30 cellular contexts compared by ENCODE assay signal in genomic region chr10:93425861-93426260, GRCh38. TPM values are rescaled to one million over a fixed set of nuclear protein-coding genes. Genes with fewer than 3 reads are reported as not detected.
A peak's percentile ranks its signal among the peaks of the same experiment; 100 is the strongest.
DNase-seq lines count a peak whose midpoint lies in the region; TF ChIP-seq lines count a peak whose summit lies in the region.
"Had no signal": no experiment of that assay in that cellular context is flagged by ENCODE, and none has a peak within 500 bp of the region (broad histone marks: within the 10 kb centered on the region; RNA-seq: fewer than 3 reads in every experiment).

No MANE protein-coding gene starts in this region.

- H2AFZ ChIP-seq in mammary epithelial cell (ENCODE audit: low read depth, low read length) (no peak overlapping the region), neuronal stem cell (ENCODE audit: low read length) (no peak overlapping the region)

- in situ Hi-C loops in mammary epithelial cell (cut with MboI; ENCODE audit: low sequenced_read_pairs in 2 of 2): no loop called here

- peak overlapping the region; percentile 68 for H3K4ac ChIP-seq in neuronal stem cell (ENCODE audit: low read length)

- peak overlapping the region; percentile 99 for H2AK5ac ChIP-seq in neuronal stem cell (ENCODE audit: low read depth, low read length)

- no peaks in the 10 kb centered on the region for H3K79me1 ChIP-seq in neuronal stem cell (ENCODE audit: low read depth, low read length)

- no peak overlapping the region for H3K14ac ChIP-seq in neuronal stem cell (ENCODE audit: low read length)

- H3K27ac Mint-ChIP-seq in MCF 10A (ENCODE audit: low read depth, unreplicated experiment): peak overlapping the region; percentile 74
- no peak overlapping the region for H3K27ac Mint-ChIP-seq in activated naive CD4-positive, alpha-beta T cell treated with anti-CD3 and anti-CD28 coated beads for 36 hours
- H3K27ac Mint-ChIP-seq: activated CD4-positive, alpha-beta T cell treated with anti-CD3 and anti-CD28 coated beads, Interleukin-2, amount 10 ng/mL, durations not matched to agents 24 days and 14 days; activated naive CD8-positive, alpha-beta T cell; CD8-positive, alpha-beta T cell; immature natural killer cell had no signal

- H3K4me3 ChIP-seq in mammary epithelial cell (replicated peaks in 1 of 3; ENCODE audit: insufficient read depth in 1 of 3, low read depth in 2 of 3, low read length in 3 of 3) (no peak overlapping the region), neuronal stem cell (ENCODE audit: low read length in 2 of 2) (no peak overlapping the region)
- H3K4me3 ChIP-seq: Peyer's patch, upper lobe of left lung had no signal

- H3K36me3 ChIP-seq in mammary epithelial cell (ENCODE audit: insufficient read depth, low read length): peaks cover 7% of the 10 kb centered on the region
- peaks cover 2 to 5% of the 10 kb centered on the region in 2 donors for H3K36me3 ChIP-seq in neuronal stem cell (replicated peaks in 1 of 2; ENCODE audit: control insufficient read depth in 2 of 2, insufficient read depth in 2 of 2, low read length in 2 of 2)
- H3K36me3 ChIP-seq: Peyer's patch, WERI-Rb-1 had no signal

- H2BK5ac ChIP-seq in neuronal stem cell (ENCODE audit: low read length): no peak overlapping the region

- H3K4me2 ChIP-seq in mammary epithelial cell (ENCODE audit: insufficient read depth, low read depth, low read length): no peak overlapping the region
- no peak overlapping the region for H3K4me2 ChIP-seq in neuronal stem cell (ENCODE audit: insufficient read depth, low read length, poor library complexity, severe bottlenecking)

- H3K4me1 ChIP-seq in mammary epithelial cell (ENCODE audit: insufficient read depth, low read length): peaks cover 11% of the 10 kb centered on the region
- H3K4me1 ChIP-seq in neuronal stem cell (ENCODE audit: control insufficient read depth in 2 of 2, insufficient read depth in 1 of 2, low read depth in 1 of 2, low read length in 2 of 2): peaks cover 15 to 22% of the 10 kb centered on the region in 2 donors

- H3K9me3 ChIP-seq in mammary epithelial cell (replicated peaks; ENCODE audit: insufficient read depth, low read length): no peaks in the 10 kb centered on the region
- peaks cover 0 to 6% of the 10 kb centered on the region in 2 donors for H3K9me3 ChIP-seq in neuronal stem cell (replicated peaks in 1 of 2; ENCODE audit: control insufficient read depth in 2 of 2, insufficient read depth in 1 of 2, low read depth in 1 of 2, low read length in 2 of 2)
- H3K9me3 ChIP-seq: Peyer's patch, upper lobe of left lung had no signal

- peaks cover 56% of the 10 kb centered on the region for H3K79me2 ChIP-seq in mammary epithelial cell (ENCODE audit: insufficient read depth, low read length)

- CTCF ChIA-PET in MCF 10A (lab: Yijun Ruan, JAX) (interaction anchor here (0.9 kb wide), 1 partner anchor 10 kb away, joined by 4 read pairs; no protein-coding TSS in a partner anchor), mammary epithelial cell (lab: Charles Lee; ENCODE audit: low non-redundant PET) (no interaction called here)
- CTCF ChIA-PET in activated naive CD4-positive, alpha-beta T cell treated with anti-CD3 and anti-CD28 coated beads for 36 hours (lab: Charles Lee): no interaction called here

- no peaks in the 10 kb centered on the region for H3K9me3 Mint-ChIP-seq in MCF 10A (ENCODE audit: unreplicated experiment)
- H3K9me3 Mint-ChIP-seq in activated naive CD4-positive, alpha-beta T cell treated with anti-CD3 and anti-CD28 coated beads for 36 hours: peaks cover 2% of the 10 kb centered on the region
- H3K9me3 Mint-ChIP-seq: H9, immature natural killer cell had no signal

- peaks cover 5% of the 10 kb centered on the region for H3K4me1 Mint-ChIP-seq in MCF 10A (ENCODE audit: insufficient read depth, unreplicated experiment)
- H3K4me1 Mint-ChIP-seq in activated naive CD4-positive, alpha-beta T cell treated with anti-CD3 and anti-CD28 coated beads for 36 hours (ENCODE audit: low read depth): peaks cover 9% of the 10 kb centered on the region
- H3K4me1 Mint-ChIP-seq: immature natural killer cell had no signal

- no peak for DNase-seq in MCF 10A (ENCODE audit: unreplicated experiment)
- DNase-seq in mammary epithelial cell: no peak
- no peak for DNase-seq in epithelial cell of prostate (ENCODE audit: low read depth, low spot score)
- DNase-seq in neuronal stem cell (ENCODE audit: low spot score): no peak
- DNase-seq in SIG-M5 (lab: John Stamatoyannopoulos, UW): no peak
- no peak for DNase-seq in activated naive CD4-positive, alpha-beta T cell treated with anti-CD3 and anti-CD28 coated beads for 36 hours
- no peak for DNase-seq in CD1c-positive myeloid dendritic cell (ENCODE audit: extremely low spot score)
- DNase-seq in epidermal melanocyte (ENCODE audit: insufficient read length, low spot score): no peak
- DNase-seq: 8988T; activated CD4-positive, alpha-beta T cell treated with anti-CD3 and anti-CD28 coated beads, Interleukin-2, amount 10 ng/mL, durations not matched to agents 24 days and 14 days; activated effector memory CD4-positive, alpha-beta T cell treated with Interleukin-2 at 50 U/mL for 16 hours; CD8-positive, alpha-beta T cell; DMS153; H9; immature natural killer cell; KG1; left colon; MM.1S; NCI-H1105 treated with DMSO at 0.1 percent for 48 hours; NCI-H187 treated with DMSO at 0.1 percent for 48 hours; NCI-H2171 treated with DMSO at 0.1 percent for 48 hours; NCI-H524; stimulated activated CD4-positive, alpha-beta T cell treated with anti-CD3 and anti-CD28 coated beads, Interleukin-4, amount 100 ng/mL, for 24 hours; SW 1271; T1000; upper lobe of left lung; WERI-Rb-1 had no signal

- H3K36me3 Mint-ChIP-seq in MCF 10A (ENCODE audit: insufficient read depth, unreplicated experiment): peaks cover 75% of the 10 kb centered on the region
- no peaks in the 10 kb centered on the region for H3K36me3 Mint-ChIP-seq in activated naive CD4-positive, alpha-beta T cell treated with anti-CD3 and anti-CD28 coated beads for 36 hours (ENCODE audit: low read depth)
- H3K36me3 Mint-ChIP-seq: CD8-positive, alpha-beta T cell; immature natural killer cell had no signal

- dilution Hi-C loops in mammary epithelial cell (cut with HindIII; ENCODE audit: low sequenced_read_pairs): no loop called here

- no peak overlapping the region for H3K27ac ChIP-seq in mammary epithelial cell (ENCODE audit: insufficient read depth, low read depth, low read length)
- H3K27ac ChIP-seq in epithelial cell of prostate: peak overlapping the region; percentile 73
- H3K27ac ChIP-seq in neuronal stem cell (replicated peaks; ENCODE audit: low read length): no peak overlapping the region
- H3K27ac ChIP-seq: HL-60, Peyer's patch, WERI-Rb-1 had no signal

- BruUV-seq in MCF 10A (replicated peaks; lab: Mats Ljungman, UMichigan): no TSS peak
- no TSS peak for BruUV-seq in mammary epithelial cell (replicated peaks; lab: Mats Ljungman, UMichigan)

- H4K8ac ChIP-seq in neuronal stem cell (ENCODE audit: low read depth, low read length): no peak overlapping the region

- H2BK120ac ChIP-seq in neuronal stem cell (ENCODE audit: low read depth, low read length): peak overlapping the region; percentile 72

- TF ChIP-seq CTCF in MCF 10A (IDR thresholded peaks at IDR 0.05; ENCODE audit: unreplicated experiment) (no peak), mammary epithelial cell (conservative IDR thresholded peaks at IDR 0.05 in 1 of 2, IDR thresholded peaks at IDR 0.05 in 1 of 2; ENCODE audit: extremely low read depth in 1 of 2, insufficient read depth in 1 of 2, low read depth in 1 of 2, low read length in 2 of 2) (no peak)

- POLR2A ChIA-PET in MCF 10A (lab: Yijun Ruan, JAX): interaction anchor here (0.7 to 1.6 kb wide), 2 partner anchors 9 to 57 kb away, joined by 3 read pairs; no protein-coding TSS in a partner anchor

- no peak overlapping the region for H3K23ac ChIP-seq in neuronal stem cell (ENCODE audit: low read depth, low read length, poor library complexity)

- H3K4me3 Mint-ChIP-seq in MCF 10A (ENCODE audit: unreplicated experiment): no peak overlapping the region
- no peak overlapping the region for H3K4me3 Mint-ChIP-seq in activated naive CD4-positive, alpha-beta T cell treated with anti-CD3 and anti-CD28 coated beads for 36 hours
- H3K4me3 Mint-ChIP-seq: activated CD4-positive, alpha-beta T cell treated with anti-CD3 and anti-CD28 coated beads, Interleukin-2, amount 10 ng/mL, durations not matched to agents 24 days and 14 days; activated naive CD8-positive, alpha-beta T cell; CD8-positive, alpha-beta T cell; H9; immature natural killer cell had no signal

- H3K18ac ChIP-seq in neuronal stem cell (ENCODE audit: low read length): peak overlapping the region; percentile 81

- no peaks in the 10 kb centered on the region for H4K20me1 ChIP-seq in mammary epithelial cell (ENCODE audit: insufficient read depth, low read length)

- no peak overlapping the region for H3K9ac ChIP-seq in mammary epithelial cell (ENCODE audit: insufficient read depth, low read length)
- H3K9ac ChIP-seq in neuronal stem cell (ENCODE audit: low read depth, low read length, poor library complexity): no peak overlapping the region

- H2BK12ac ChIP-seq in neuronal stem cell (ENCODE audit: low read length): no peak overlapping the region

- no peaks in the 10 kb centered on the region for H3K27me3 Mint-ChIP-seq in MCF 10A (ENCODE audit: insufficient read depth, unreplicated experiment)
- no peaks in the 10 kb centered on the region for H3K27me3 Mint-ChIP-seq in activated naive CD4-positive, alpha-beta T cell treated with anti-CD3 and anti-CD28 coated beads for 36 hours (ENCODE audit: low read depth)
- H3K27me3 Mint-ChIP-seq: activated CD4-positive, alpha-beta T cell treated with anti-CD3 and anti-CD28 coated beads, Interleukin-2, amount 10 ng/mL, durations not matched to agents 24 days and 14 days; activated naive CD8-positive, alpha-beta T cell had no signal

- H2BK15ac ChIP-seq in neuronal stem cell (ENCODE audit: low read length): peak overlapping the region; percentile 97

- H3K27me3 ChIP-seq in mammary epithelial cell (ENCODE audit: insufficient read depth, low read length) (no peaks in the 10 kb centered on the region), neuronal stem cell (ENCODE audit: control insufficient read depth in 3 of 3, insufficient read depth in 3 of 3, low read depth in 1 of 3, low read length in 3 of 3) (no peaks in the 10 kb centered on the region)
- H3K27me3 ChIP-seq: Peyer's patch, upper lobe of left lung had no signal

- intact Hi-C loops in MCF 10A (cut with micrococcal nuclease): no loop called here
- intact Hi-C loops in mammary epithelial cell (cut with micrococcal nuclease): no loop called here
- intact Hi-C loops in activated naive CD4-positive, alpha-beta T cell treated with anti-CD3 and anti-CD28 coated beads for 36 hours (cut with micrococcal nuclease): no loop called here

- H4K91ac ChIP-seq in neuronal stem cell (ENCODE audit: low read depth, low read length, poor library complexity): no peak overlapping the region

- WGBS in mammary epithelial cell (ENCODE audit: low coverage, missing lambda C conversion rate): 97% methylated on average over 6 of the region's 6 CpGs
- WGBS in neuronal stem cell (ENCODE audit: extremely low coverage in 2 of 2, insufficient read length in 2 of 2, insufficient replicate concordance in 1 of 2), 2 donors: no CpG with 5 or more reads among the region's 6 CpGs

RNA-seq across cellular contexts. Expression of gene MYOF, which starts 56.3 kb away (rescaled TPM):
- 167 and 181 TPM in 2 replicates for total RNA-seq in MCF 10A (2022)
- 100 to 1,000 TPM; 273 to 311 TPM for total RNA-seq in mammary epithelial cell
- polyA plus RNA-seq in mammary epithelial cell: 117 TPM
- polyA minus RNA-seq in mammary epithelial cell: 242 TPM
- 2.9 TPM for polyA plus RNA-seq in neuronal stem cell (2013, experiment 1 of 2)
- 2.8 TPM for polyA plus RNA-seq in neuronal stem cell (2013, experiment 2 of 2)
- 10 to 100 TPM; 10.4 to 10.5 TPM for total RNA-seq in activated naive CD4-positive, alpha-beta T cell treated with anti-CD3 and anti-CD28 coated beads for 36 hours
- total RNA-seq: CD8-positive, alpha-beta T cell had no signal

Comparison
In these comparisons a context has a peak if more than half of its experiments do, and no peak if none do; other contexts are left out.
1. RNA of gene MYOF, which starts 56.3 kb away (total RNA-seq): 273 to 311 TPM in mammary epithelial cell and 167 to 181 TPM in MCF 10A; 10.4 to 10.5 TPM in activated naive CD4-positive, alpha-beta T cell treated with anti-CD3 and anti-CD28 coated beads for 36 hours; every median in the first group is over 10 times any median in the second.